In genomic region chr6:14883921-14884320, GRCh38 we compare ENCODE assay signal across 14 cellular contexts.
DNase-seq lines count a peak whose midpoint lies in the region; ATAC-seq and TF ChIP-seq lines count a peak whose summit lies in the region.
"Had no signal": no experiment of that assay in that cellular context is flagged by ENCODE, and none has a peak within 500 bp of the region (broad histone marks: within the 10 kb centered on the region; RNA-seq: fewer than 3 reads in every experiment).

No MANE protein-coding gene starts in this region.

- no peaks in the 10 kb centered on the region; the same call in 1 of the 2 replicates for H3K27me3 Mint-ChIP-seq in H9 (ENCODE audit: low read depth)
- H3K27me3 Mint-ChIP-seq in CD8-positive, alpha-beta memory T cell = no peaks in the 10 kb centered on the region

- no peak for ATAC-seq in GM19455 (IDR thresholded peaks at IDR 0.05; ENCODE audit: unreplicated experiment)
- ATAC-seq: left lobe of liver had no signal

- no peak overlapping the region for H3T11ph ChIP-seq in H9 (ENCODE audit: low read length)

- no peak overlapping the region for H4K91ac ChIP-seq in H9 (ENCODE audit: insufficient read length, low read depth, low read length)

- WGBS in H9 (ENCODE audit: extremely low coverage, insufficient read length, low lambda C conversion rate) = no CpG with 5 or more reads among the region's 4 CpGs

- peaks cover 6% of the 10 kb centered on the region; the same call in 1 of the 2 replicates for H3K79me2 ChIP-seq in H9 (ENCODE audit: insufficient read depth, low read length)

- H2AK5ac ChIP-seq in H9 (ENCODE audit: insufficient read length, low read length) = no peak overlapping the region

- H3K14ac ChIP-seq in H9 (ENCODE audit: insufficient read depth, low read length) = no peak overlapping the region

- no peak overlapping the region for H3K18ac ChIP-seq in H9 (ENCODE audit: insufficient read length, low read depth, low read length)

- CTCF ChIA-PET in CD8-positive, alpha-beta memory T cell (lab: Charles Lee) = no interaction called here

- no peak overlapping the region for H4K8ac ChIP-seq in H9 (replicated peaks; ENCODE audit: insufficient read length, low read depth, low read length)

- H3K27me3 ChIP-seq in H9 (ENCODE audit: insufficient read depth, low read length) (no peaks in the 10 kb centered on the region), SJCRH30 (no peaks in the 10 kb centered on the region)
- H3K27me3 ChIP-seq in CD8-positive, alpha-beta memory T cell (ENCODE audit: insufficient read depth, low read length, poor library complexity, severe bottlenecking) = no peaks in the 10 kb centered on the region

- no peaks in the 10 kb centered on the region for H3K36me3 Mint-ChIP-seq in H9 (ENCODE audit: insufficient read depth in 1 of 3, low read depth in 3 of 3)
- H3K36me3 Mint-ChIP-seq in CD8-positive, alpha-beta memory T cell = no peaks in the 10 kb centered on the region

- no peak overlapping the region for H3K4ac ChIP-seq in H9 (ENCODE audit: low read depth, low read length)

- POLR2A ChIA-PET in CD8-positive, alpha-beta memory T cell (lab: Charles Lee) = no interaction called here

- H3K27ac ChIP-seq in H9 (ENCODE audit: insufficient read length, low read depth, low read length) (no peak overlapping the region), SJCRH30 (peak overlapping the region; percentile 51)
- no peak overlapping the region for H3K27ac ChIP-seq in CD8-positive, alpha-beta memory T cell (ENCODE audit: low read depth, low read length)

- H3K9ac ChIP-seq in H9 (ENCODE audit: extremely low read depth, insufficient read length, low read length) = no peak overlapping the region

- H3K4me3 Mint-ChIP-seq in H9 = no peak overlapping the region
- H3K4me3 Mint-ChIP-seq in CD8-positive, alpha-beta memory T cell = no peak overlapping the region
- H3K4me3 Mint-ChIP-seq: T-helper 1 cell treated with Interleukin-12 subunit alpha and Interleukin-12 subunit beta and Interleukin-4 antibody, amounts not matched to agents 30 μg/mL and 1 μg/mL, for 36 hours had no signal

- no peaks in the 10 kb centered on the region for H3K9me3 ChIP-seq in H9 (ENCODE audit: control insufficient read depth, low read depth, low read length)
- H3K9me3 ChIP-seq in SJCRH30 (replicated peaks) = no peaks in the 10 kb centered on the region
- H3K9me3 ChIP-seq in CD8-positive, alpha-beta memory T cell (ENCODE audit: low read length) = no peaks in the 10 kb centered on the region

- no peaks in the 10 kb centered on the region for H3K9me3 Mint-ChIP-seq in H9
- H3K9me3 Mint-ChIP-seq in CD8-positive, alpha-beta memory T cell = no peaks in the 10 kb centered on the region
- H3K9me3 Mint-ChIP-seq: T-helper 1 cell treated with Interleukin-12 subunit alpha and Interleukin-12 subunit beta and Interleukin-4 antibody, amounts not matched to agents 30 μg/mL and 1 μg/mL, for 36 hours had no signal

- no peak overlapping the region for H3K4me3 ChIP-seq in SJCRH30
- H3K4me3 ChIP-seq in CD8-positive, alpha-beta memory T cell (ENCODE audit: low read length) = no peak overlapping the region

- H2BK12ac ChIP-seq in H9 (ENCODE audit: insufficient read length, low read depth, low read length) = no peak overlapping the region

- H3K36me3 ChIP-seq in SJCRH30 = no peaks in the 10 kb centered on the region
- H3K36me3 ChIP-seq in CD8-positive, alpha-beta memory T cell (ENCODE audit: insufficient read depth, low read length) = no peaks in the 10 kb centered on the region

- H3K23me2 ChIP-seq in H9 (ENCODE audit: insufficient read length, low read depth, low read length, poor library complexity, severe bottlenecking) = no peaks in the 10 kb centered on the region

- no peak for TF ChIP-seq CTCF in H9 (conservative IDR thresholded peaks at IDR 0.05)

- no peak overlapping the region for H2BK5ac ChIP-seq in H9 (ENCODE audit: insufficient read length, low read length)

- H2BK120ac ChIP-seq in H9 (ENCODE audit: low read depth, low read length, poor library complexity, severe bottlenecking) = no peak overlapping the region

- no peak overlapping the region for H3K4me2 ChIP-seq in H9 (ENCODE audit: insufficient read depth, insufficient read length, low read length)

- no peak overlapping the region for H2BK20ac ChIP-seq in H9 (ENCODE audit: low read depth, low read length, poor library complexity, severe bottlenecking)

- peak overlapping the region in 2 of 3 experiments; percentile 46 to 86; a peak in 4 of 7 replicates for H3K27ac Mint-ChIP-seq in H9
- no peak overlapping the region for H3K27ac Mint-ChIP-seq in CD8-positive, alpha-beta memory T cell
- H3K27ac Mint-ChIP-seq: T-helper 1 cell treated with Interleukin-12 subunit alpha and Interleukin-12 subunit beta and Interleukin-4 antibody, amounts not matched to agents 30 μg/mL and 1 μg/mL, for 36 hours had no signal

- H3K79me1 ChIP-seq in H9 (ENCODE audit: insufficient read depth, low read depth, low read length, poor library complexity, severe bottlenecking) = no peaks in the 10 kb centered on the region

- no peak overlapping the region for H2AFZ ChIP-seq in H9 (ENCODE audit: low read length)

- no peak overlapping the region for H4K5ac ChIP-seq in H9 (ENCODE audit: insufficient read length, low read depth, low read length)

- no peak overlapping the region for H2BK15ac ChIP-seq in H9 (ENCODE audit: low read depth, low read length)

- peaks cover 44 to 46% of the 10 kb centered on the region in 2 experiments for H3K4me1 Mint-ChIP-seq in H9
- H3K4me1 Mint-ChIP-seq in CD8-positive, alpha-beta memory T cell = no peaks in the 10 kb centered on the region

- H3K23ac ChIP-seq in H9 (ENCODE audit: insufficient read length, low read depth, low read length) = no peak overlapping the region

- H3K4me1 ChIP-seq in H9 (ENCODE audit: insufficient read depth, low read length) = peaks cover 18% of the 10 kb centered on the region
- peaks cover 24% of the 10 kb centered on the region for H3K4me1 ChIP-seq in SJCRH30
- H3K4me1 ChIP-seq in CD8-positive, alpha-beta memory T cell (ENCODE audit: insufficient read depth, low read length) = no peaks in the 10 kb centered on the region

- no peaks in the 10 kb centered on the region for H4K20me1 ChIP-seq in H9 (ENCODE audit: control insufficient read depth, insufficient read depth, insufficient read length)

- H3K56ac ChIP-seq in H9 (ENCODE audit: insufficient read length, low read depth, low read length) = no peak overlapping the region

- peak; percentile 21 to 24 for DNase-seq in AML-193 (lab: John Stamatoyannopoulos, UW)
- peak; percentile 45 for DNase-seq in H9
- DNase-seq in SJCRH30 = peak; percentile 77 to 88
- DNase-seq in iris pigment epithelial cell (ENCODE audit: low read depth) = peak; percentile 21
- no peak for DNase-seq in NCI-H146 (lab: John Stamatoyannopoulos, UW)
- no peak for DNase-seq in CD8-positive, alpha-beta memory T cell
- no peak for DNase-seq in effector CD4-positive, alpha-beta T cell
- DNase-seq: activated CD4-positive, alpha-beta T cell treated with anti-CD3 and anti-CD28 coated beads, Interleukin-2, amount 50 U/mL, for 48 hours; NCI-H1092; OCI-M1; stimulated activated naive CD4-positive, alpha-beta T cell treated with Interleukin-2 at 50 U/mL for 16 hours had no signal

Comparison
In these comparisons a context has a peak if more than half of its experiments do, and no peak if none do; other contexts are left out.
1. DNase-seq: peak in AML-193 (2 of 2), H9 (single experiment), SJCRH30 (2 of 2) and iris pigment epithelial cell (single experiment); none in NCI-H146 (single experiment), CD8-positive, alpha-beta memory T cell (0 of 5) and effector CD4-positive, alpha-beta T cell (single experiment).
2. H3K27ac Mint-ChIP-seq: peak in H9 (2 of 3); none in CD8-positive, alpha-beta memory T cell (0 of 8).